Comparison of ENCODE assay signal across 29 cellular contexts in the genomic region with DNA sequence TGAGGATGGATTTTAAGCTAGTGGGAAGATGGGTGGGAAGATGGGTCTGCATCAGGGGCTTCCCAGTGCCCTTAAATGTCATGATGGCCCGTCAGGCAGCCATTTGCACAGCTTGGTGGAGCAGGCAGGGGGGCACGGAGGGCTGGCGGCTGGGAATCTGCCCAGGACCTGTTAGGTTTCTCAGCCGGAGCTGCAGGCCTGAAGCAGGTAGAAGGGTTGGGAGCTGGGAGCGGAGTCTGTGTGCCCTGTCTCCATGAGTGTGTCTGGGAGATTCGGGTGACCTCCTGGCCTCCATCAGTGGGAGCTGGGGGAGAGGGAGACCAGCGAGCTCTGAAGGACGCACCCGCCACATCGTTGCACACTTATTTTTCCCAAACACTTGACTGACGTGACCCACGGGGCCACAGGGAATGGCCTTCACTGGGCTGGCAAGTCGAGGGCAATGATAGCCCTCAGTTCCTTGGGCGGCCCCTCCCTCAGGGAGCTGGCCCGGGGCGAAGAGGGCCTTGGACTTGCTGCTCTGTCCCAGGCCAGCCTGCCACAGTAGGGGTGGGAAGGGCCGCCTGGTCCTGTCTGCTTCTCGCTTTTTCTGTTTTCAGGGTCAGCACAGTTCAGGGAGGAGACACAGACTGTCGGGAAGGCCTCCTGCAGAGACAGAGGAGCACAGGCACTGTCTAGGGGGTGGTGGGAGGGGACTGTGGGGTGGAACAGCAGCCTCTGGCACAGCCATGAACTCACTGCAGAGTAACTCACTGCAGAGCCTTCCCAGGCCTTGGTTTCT.
"Had no signal": no experiment of that assay in that cellular context is flagged by ENCODE, and none has a peak within 500 bp of the region (broad histone marks: within the 10 kb centered on the region; RNA-seq: fewer than 3 reads in every experiment).

No MANE protein-coding gene starts in this region.

- H3K4me2 ChIP-seq: hepatocyte, smooth muscle cell had no signal

- H3K27me3 ChIP-seq: colonic mucosa, dorsolateral prefrontal cortex, hepatocyte, tibial artery had no signal

- FAIRE-seq: endothelial cell of umbilical vein, frontal cortex, TTC549 had no signal

- DNase-seq: activated CD4-positive, alpha-beta T cell treated with anti-CD3 and anti-CD28 coated beads, Interleukin-2, amount 10 ng/mL, durations not matched to agents 7 days and 5 days; activated CD4-positive, CD25-positive, alpha-beta regulatory T cell treated with anti-CD3 and anti-CD28 coated beads, Interleukin-2, amount 50 U/mL, for 72 hours; activated CD8-positive, alpha-beta memory T cell treated with anti-CD3 and anti-CD28 coated beads, Interleukin-2, amount 10 ng/mL, durations not matched to agents 7 days and 5 days; activated CD8-positive, alpha-beta T cell treated with anti-CD3 and anti-CD28 coated beads for 36 hours; activated gamma-delta T cell; activated naive CD4-positive, alpha-beta T cell treated with anti-CD3 and anti-CD28 coated beads, Interleukin-2, amount 50 U/mL, for 16 hours; activated naive CD8-positive, alpha-beta T cell treated with anti-CD3 and anti-CD28 coated beads, Interleukin-2, amount 50 U/mL, for 24 hours; activated T-cell treated with anti-CD3 and anti-CD28 coated beads for 4 hours; colonic mucosa; dorsolateral prefrontal cortex; effector memory CD8-positive, alpha-beta T cell; glutamatergic neuron; left ventricle myocardium superior; mammary epithelial cell; nephron progenitor cell; occipital lobe; stimulated activated CD4-positive, alpha-beta T cell treated with anti-CD3 and anti-CD28 coated beads, Interleukin-4, amount 100 ng/mL, for 24 hours; substantia nigra; T-helper 1 cell; WERI-Rb-1 had no signal

- H3K9me3 ChIP-seq: colonic mucosa, tibial artery had no signal

- H3K4me1 Mint-ChIP-seq: activated CD4-positive, alpha-beta T cell treated with anti-CD3 and anti-CD28 coated beads, Interleukin-2, amount 10 ng/mL, durations not matched to agents 7 days and 5 days; activated CD8-positive, alpha-beta memory T cell treated with anti-CD3 and anti-CD28 coated beads, Interleukin-2, amount 10 ng/mL, durations not matched to agents 7 days and 5 days; activated naive CD8-positive, alpha-beta T cell treated with anti-CD3 and anti-CD28 coated beads, Interleukin-2, amount 50 U/mL, for 24 hours; central memory CD8-positive, alpha-beta T cell had no signal

- H3K36me3 ChIP-seq: colonic mucosa, tibial artery, WERI-Rb-1 had no signal

- H3K9me3 Mint-ChIP-seq: activated CD4-positive, alpha-beta T cell treated with anti-CD3 and anti-CD28 coated beads, Interleukin-2, amount 10 ng/mL, durations not matched to agents 7 days and 5 days; activated CD8-positive, alpha-beta T cell treated with anti-CD3 and anti-CD28 coated beads for 36 hours; activated naive CD8-positive, alpha-beta T cell treated with anti-CD3 and anti-CD28 coated beads, Interleukin-2, amount 50 U/mL, for 24 hours; central memory CD8-positive, alpha-beta T cell; effector memory CD8-positive, alpha-beta T cell; nephron progenitor cell; stimulated activated naive CD8-positive, alpha-beta T cell treated with anti-CD3 and anti-CD28 coated beads, Interleukin-15, Interleukin-2, amounts not matched to agents 100 ng/mL and 50 ng/mL, for 24 hours had no signal

- ATAC-seq: activated CD8-positive, alpha-beta memory T cell treated with anti-CD3 and anti-CD28 coated beads, Interleukin-2, amount 10 ng/mL, durations not matched to agents 7 days and 5 days; activated CD8-positive, alpha-beta T cell treated with anti-CD3 and anti-CD28 coated beads for 36 hours; activated naive CD8-positive, alpha-beta T cell treated with anti-CD3 and anti-CD28 coated beads, Interleukin-2, amount 50 U/mL, for 24 hours; effector memory CD8-positive, alpha-beta T cell; left ventricle myocardium superior; sciatic nerve had no signal

- H3K36me3 Mint-ChIP-seq: activated CD8-positive, alpha-beta memory T cell treated with anti-CD3 and anti-CD28 coated beads, Interleukin-2, amount 10 ng/mL, durations not matched to agents 7 days and 5 days had no signal

- H3K27ac ChIP-seq: colonic mucosa, dorsolateral prefrontal cortex, hepatocyte, tibial artery, WERI-Rb-1 had no signal

- H3K4me3 ChIP-seq: colonic mucosa, dorsolateral prefrontal cortex, hepatocyte, smooth muscle cell, tibial artery had no signal

- H3K4me1 ChIP-seq: colonic mucosa, tibial artery had no signal

- H2AFZ ChIP-seq: hepatocyte had no signal

- H3K27ac Mint-ChIP-seq: activated CD4-positive, alpha-beta T cell treated with anti-CD3 and anti-CD28 coated beads, Interleukin-2, amount 10 ng/mL, durations not matched to agents 7 days and 5 days; activated CD8-positive, alpha-beta memory T cell treated with anti-CD3 and anti-CD28 coated beads, Interleukin-2, amount 10 ng/mL, durations not matched to agents 7 days and 5 days; activated CD8-positive, alpha-beta T cell treated with anti-CD3 and anti-CD28 coated beads for 36 hours; activated naive CD8-positive, alpha-beta T cell treated with anti-CD3 and anti-CD28 coated beads, Interleukin-2, amount 50 U/mL, for 24 hours; effector memory CD8-positive, alpha-beta T cell; stimulated activated naive CD8-positive, alpha-beta T cell treated with anti-CD3 and anti-CD28 coated beads, Interleukin-15, Interleukin-2, amounts not matched to agents 100 ng/mL and 50 ng/mL, for 24 hours had no signal

- H3K79me2 ChIP-seq: hepatocyte had no signal

- H3K27me3 Mint-ChIP-seq: activated naive CD8-positive, alpha-beta T cell treated with anti-CD3 and anti-CD28 coated beads, Interleukin-2, amount 50 U/mL, for 24 hours; central memory CD8-positive, alpha-beta T cell; stimulated activated naive CD8-positive, alpha-beta T cell treated with anti-CD3 and anti-CD28 coated beads, Interleukin-15, Interleukin-2, amounts not matched to agents 100 ng/mL and 50 ng/mL, for 24 hours had no signal

- H3K4me3 Mint-ChIP-seq: activated CD4-positive, alpha-beta T cell treated with anti-CD3 and anti-CD28 coated beads, Interleukin-2, amount 10 ng/mL, durations not matched to agents 7 days and 5 days; activated CD8-positive, alpha-beta memory T cell treated with anti-CD3 and anti-CD28 coated beads, Interleukin-2, amount 10 ng/mL, durations not matched to agents 7 days and 5 days; activated CD8-positive, alpha-beta T cell treated with anti-CD3 and anti-CD28 coated beads for 36 hours; activated naive CD8-positive, alpha-beta T cell treated with anti-CD3 and anti-CD28 coated beads, Interleukin-2, amount 50 U/mL, for 24 hours; central memory CD8-positive, alpha-beta T cell; effector memory CD8-positive, alpha-beta T cell; nephron progenitor cell; stimulated activated naive CD8-positive, alpha-beta T cell treated with anti-CD3 and anti-CD28 coated beads, Interleukin-15, Interleukin-2, amounts not matched to agents 100 ng/mL and 50 ng/mL, for 24 hours had no signal
